9 cellular contexts compared by ENCODE assay signal in genomic region chr9:96484521-96484931, GRCh38. TPM values are rescaled to one million over a fixed set of nuclear protein-coding genes. Genes with fewer than 3 reads are reported as not detected.
DNase-seq lines count a peak whose midpoint lies in the region; ATAC-seq and TF ChIP-seq lines count a peak whose summit lies in the region.
"Had no signal": no experiment of that assay in that cellular context is flagged by ENCODE, and none has a peak within 500 bp of the region (broad histone marks: within the 10 kb centered on the region; RNA-seq: fewer than 3 reads in every experiment).

No MANE protein-coding gene starts in this region.

- H3K9me3 ChIP-seq in ascending aorta (no peaks in the 10 kb centered on the region), SJCRH30 (replicated peaks) (no peaks in the 10 kb centered on the region)

- H3K27me3 ChIP-seq in ascending aorta (no peaks in the 10 kb centered on the region), SJCRH30 (no peaks in the 10 kb centered on the region)

- peaks cover 13% of the 10 kb centered on the region in 2 donors for H3K36me3 ChIP-seq in ascending aorta
- H3K36me3 ChIP-seq in SJCRH30 = peaks cover 22% of the 10 kb centered on the region

- TF ChIP-seq CTCF in ascending aorta (IDR thresholded peaks at IDR 0.05) = no peak

- peak; percentile 86 for ATAC-seq in GM18508 (IDR thresholded peaks at IDR 0.05; ENCODE audit: insufficient read depth, unreplicated experiment)
- peak; percentile 90 for ATAC-seq in GM21367 (IDR thresholded peaks at IDR 0.05; ENCODE audit: unreplicated experiment)
- peak; percentile 92 for ATAC-seq in HG03103 (IDR thresholded peaks at IDR 0.05; ENCODE audit: low read depth, unreplicated experiment)

- H3K27ac ChIP-seq in ascending aorta = peak overlapping the region; percentile 92 to 93
- no peak overlapping the region for H3K27ac ChIP-seq in SJCRH30
- H3K27ac ChIP-seq: KMS-11 had no signal

- H3K4me1 ChIP-seq in ascending aorta (peaks cover 19 to 55% of the 10 kb centered on the region in 2 donors), SJCRH30 (0 out of 2 replicates have a peak, but pooled peaks cover 2% of the 10 kb centered on the region)

- H3K4me3 ChIP-seq in ascending aorta (no peak overlapping the region), SJCRH30 (no peak overlapping the region)

- DNase-seq in ascending aorta (ENCODE audit: low spot score in 2 of 2) = no peak
- no peak for DNase-seq in SJCRH30
- DNase-seq in NCI-H2196 (lab: John Stamatoyannopoulos, UW; ENCODE audit: unreplicated experiment) = no peak
- no peak for DNase-seq in middle frontal gyrus (ENCODE audit: extremely low spot score, low spot score)
- DNase-seq in NCI-H1694 treated with DMSO at 0.1 percent for 48 hours (lab: John Stamatoyannopoulos, UW) = no peak

- intact Hi-C loops in ascending aorta (cut with DNase I) = loop anchor here (10.0 kb wide), 1 partner anchor 130 kb away; the partner anchor contains the start of gene CDC14B

RNA-seq across cellular contexts. Expression of gene HABP4, which starts 34.6 kb away (rescaled TPM):
- total RNA-seq in ascending aorta = 26.9 TPM
- total RNA-seq in SJCRH30 (2014; rRNA removed; shearing (Covaris generic)) = 14.8 and 15.2 TPM in 2 replicates
